ENCODE assay signal across 8 cellular contexts in the genomic region with DNA sequence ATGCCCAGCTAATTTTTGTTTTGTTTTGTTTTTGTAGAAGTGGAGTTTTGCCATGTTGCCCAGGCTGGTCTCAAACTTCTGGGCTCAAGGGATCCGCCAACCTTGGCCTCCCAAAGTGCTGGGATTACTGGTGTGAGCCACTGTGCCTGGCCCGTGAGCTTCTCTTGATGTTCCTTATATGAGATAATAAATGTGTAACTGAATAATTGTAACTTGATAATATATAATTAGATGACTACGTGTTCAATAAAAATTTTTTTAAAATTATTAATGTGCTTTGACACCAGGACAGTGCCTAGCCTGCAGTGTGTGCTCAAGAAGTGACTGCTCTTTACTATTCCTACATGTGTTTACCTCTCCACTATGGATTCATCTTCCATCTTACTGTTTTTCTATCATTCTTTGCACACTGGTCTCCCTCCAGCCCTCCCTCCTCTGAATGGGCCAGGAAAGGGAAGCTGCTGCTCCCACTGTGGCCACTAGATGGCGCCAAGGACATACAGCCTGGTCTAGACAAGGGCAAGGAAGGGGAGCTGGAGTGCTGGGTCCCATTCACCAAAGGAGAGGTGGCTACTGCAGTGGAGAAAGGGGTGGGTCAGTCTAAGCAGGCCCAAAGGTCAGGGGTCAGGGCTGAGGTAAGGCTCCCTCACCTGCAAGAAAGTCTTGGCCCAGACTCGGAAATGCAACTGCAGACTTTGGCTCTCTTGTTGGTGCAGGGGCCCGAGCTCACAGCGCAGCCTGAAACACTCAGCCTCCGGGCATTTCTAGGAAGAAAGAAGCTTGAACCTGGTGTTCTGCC. TPM values are rescaled to one million over a fixed set of nuclear protein-coding genes. Genes with fewer than 3 reads are reported as not detected.
DNase-seq lines count a peak whose midpoint lies in the region; ATAC-seq lines count a peak whose summit lies in the region.

No MANE protein-coding gene starts in this region.

- peak; percentile 88 for ATAC-seq in HG03354 (IDR thresholded peaks at IDR 0.05; ENCODE audit: poor library complexity, severe bottlenecking, unreplicated experiment)

- DNase-seq in NCI-H446 (lab: John Stamatoyannopoulos, UW) (peak; percentile 40 to 74), NCI-H446 treated with DMSO at 0.1 percent for 48 hours (lab: John Stamatoyannopoulos, UW) (no peak), NCI-H82 (lab: John Stamatoyannopoulos, UW) (peak; percentile 88), dermis microvascular lymphatic vessel endothelial cell (ENCODE audit: low read depth in 2 of 2) (peak; percentile 70 to 84), medulla oblongata (ENCODE audit: extremely low spot score) (peak; percentile 94)
- peak; percentile 85 to 89 for DNase-seq in activated CD4-positive, alpha-beta T cell treated with anti-CD3 and anti-CD28 coated beads, Interleukin-2, amount 50 U/mL, for 24 hours (ENCODE audit: low read depth in 1 of 2, low spot score in 1 of 2)
- DNase-seq in stimulated activated CD8-positive, alpha-beta memory T cell treated with anti-CD3 and anti-CD28 coated beads, Interleukin-15, amount 100 ng/mL, for 1 hour (ENCODE audit: low read depth) = peak; percentile 85

RNA-seq across cellular contexts. Expression of gene ZNF385A, which starts 14.7 kb away (rescaled TPM):
- 0.26 and 0.89 TPM in 2 replicates for total RNA-seq in dermis microvascular lymphatic vessel endothelial cell

RNA-seq across cellular contexts. Expression of gene ITGA5, which starts 19.9 kb away (rescaled TPM):
- 299 and 342 TPM in 2 replicates for total RNA-seq in dermis microvascular lymphatic vessel endothelial cell

RNA-seq across cellular contexts. Expression of gene GPR84, which starts 34.9 kb away (rescaled TPM):
- not detected in 2 replicates for total RNA-seq in dermis microvascular lymphatic vessel endothelial cell
